In genomic region chr14:61877050-61877390, GRCh38 we compare ENCODE assay signal across 1 cellular context.
TF ChIP-seq lines count a peak whose summit lies in the region.

No MANE protein-coding gene starts in this region.

TF ChIP-seq in SK-N-SH, 30 proteins besides CTCF, POLR2A, EP300 and RAD21 (continued from another document):
- TF ChIP-seq ZBTB33 (IDR thresholded peaks at IDR 0.05; ENCODE audit: borderline replicate concordance, low read depth) (no peak), GABPA (IDR thresholded peaks at IDR 0.05; ENCODE audit: low read depth) (no peak), MAX (IDR thresholded peaks at IDR 0.05; ENCODE audit: low read depth) (no peak), SIN3A (IDR thresholded peaks at IDR 0.05; ENCODE audit: borderline replicate concordance, low read depth, low read length) (no peak), RCOR1 (IDR thresholded peaks at IDR 0.05; ENCODE audit: low read length) (no peak), ELF1 (IDR thresholded peaks at IDR 0.05) (no peak), FOXJ3 (CRISPR knock-in tag; IDR thresholded peaks at IDR 0.05) (no peak), REST (IDR thresholded peaks at IDR 0.05; ENCODE audit: low read depth, low read length) (no peak)
TF ChIP-seq in SK-N-SH: peak in this region for 0.
